10 cellular contexts compared by ENCODE assay signal in the genomic region with DNA sequence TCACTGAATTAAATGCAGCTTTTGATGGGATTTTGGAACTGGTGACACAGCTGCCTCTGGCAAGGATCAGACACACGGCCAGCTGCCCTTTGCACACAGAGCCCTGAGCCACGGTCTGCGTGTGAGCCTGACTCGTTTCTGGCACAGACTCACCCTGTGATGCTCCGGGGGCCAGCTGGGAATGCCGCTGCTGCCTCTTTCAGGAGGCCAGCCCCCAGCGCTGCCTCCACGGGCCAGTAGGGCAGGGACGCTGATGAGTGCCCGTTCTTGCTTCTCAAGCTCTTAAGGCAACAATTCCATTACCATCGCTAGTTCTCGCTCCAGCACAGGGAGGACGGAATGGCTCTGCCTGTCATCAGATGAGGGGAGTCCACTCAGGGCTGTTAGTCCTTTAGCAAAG.
A peak's percentile ranks its signal among the peaks of the same experiment; 100 is the strongest.
DNase-seq lines count a peak whose midpoint lies in the region; TF ChIP-seq lines count a peak whose summit lies in the region.
"Had no signal": no experiment of that assay in that cellular context is flagged by ENCODE, and none has a peak within 500 bp of the region (broad histone marks: within the 10 kb centered on the region; RNA-seq: fewer than 3 reads in every experiment).

No MANE protein-coding gene starts in this region.

- H3K27me3 ChIP-seq in spleen (replicated peaks in 1 of 7) = peaks cover 0 to 4% (median 0%) of the 10 kb centered on the region in 7 donors

- no peak for TF ChIP-seq POLR2A in spleen (IDR thresholded peaks at IDR 0.05)

- peaks cover 0 to 6% (median 0%) of the 10 kb centered on the region in 8 donors for H3K9me3 ChIP-seq in spleen

- intact Hi-C loops in spleen (cut with DNase I; ENCODE audit: low total_unique reads) = no loop called here

- no peak for TF ChIP-seq CTCF in spleen (IDR thresholded peaks at IDR 0.05 in 8 of 11, conservative IDR thresholded peaks at IDR 0.05 in 3 of 11)

- H3K36me3 ChIP-seq in spleen = no peaks in the 10 kb centered on the region

- H3K4me3 ChIP-seq in spleen = no peak overlapping the region

- DNase-seq in NCI-H1092 (lab: John Stamatoyannopoulos, UW) (peak; percentile 8), caudate nucleus (lab: John Stamatoyannopoulos, UW) (peak in 58 of 61 donors; percentile 13 to 90 (median 70)), inferior parietal cortex (ENCODE audit: extremely low spot score) (peak; percentile 52), spleen (peak; percentile 73), activated T-cell treated with anti-CD3 and anti-CD28 coated beads for 4 hours (no peak), KG1 (lab: John Stamatoyannopoulos, UW) (no peak), NCI-H1930 (lab: John Stamatoyannopoulos, UW) (no peak)
- DNase-seq in activated effector memory CD4-positive, alpha-beta T cell treated with anti-CD3 and anti-CD28 coated beads, Interleukin-2, amount 50 U/mL, for 16 hours = no peak
- DNase-seq: activated naive CD4-positive, alpha-beta T cell treated with Interleukin-2 at 50 U/mL for 16 hours; effector CD4-positive, alpha-beta T cell had no signal

- H3K4me1 ChIP-seq in spleen = no peaks in the 10 kb centered on the region

- H3K27ac ChIP-seq in caudate nucleus (ENCODE audit: low read depth, low read length) = peak overlapping the region; percentile 36
- no peak overlapping the region for H3K27ac ChIP-seq in spleen

- WGBS in spleen, 5 donors = 70 to 89% (median 84%) methylated on average over 9 to 13 of the region's 13 CpGs

Comparison
In these comparisons a context has a peak if more than half of its experiments do, and no peak if none do; other contexts are left out.
1. DNase-seq: peak in NCI-H1092 (single experiment), caudate nucleus (58 of 61), inferior parietal cortex (single experiment) and spleen (single experiment); none in activated effector memory CD4-positive, alpha-beta T cell treated with anti-CD3 and anti-CD28 coated beads, Interleukin-2, amount 50 U/mL, for 16 hours (single experiment), activated T-cell treated with anti-CD3 and anti-CD28 coated beads for 4 hours (single experiment), KG1 (single experiment) and NCI-H1930 (0 of 2).